Comparison of ENCODE assay signal across 8 cellular contexts in the genomic region with DNA sequence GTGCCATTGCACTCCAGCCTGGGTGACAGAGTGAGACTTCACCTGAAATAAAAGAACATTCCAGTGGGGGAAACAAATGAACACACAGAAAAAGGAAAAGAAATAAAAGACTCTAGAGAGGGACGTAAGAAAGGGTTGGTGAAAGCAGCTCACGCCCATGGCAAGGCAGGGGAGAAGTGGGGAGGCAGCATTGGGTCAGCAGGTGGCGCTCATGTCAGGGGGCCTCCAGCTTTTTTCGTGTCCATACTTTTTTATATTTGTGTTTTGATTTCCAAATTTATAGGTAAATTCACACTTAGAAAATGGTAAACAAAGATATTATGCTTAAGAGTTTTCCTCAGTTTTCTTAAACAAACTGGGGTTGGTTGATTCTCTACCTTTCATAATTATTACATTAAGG. TPM values are rescaled to one million over a fixed set of nuclear protein-coding genes. Genes with fewer than 3 reads are reported as not detected.
DNase-seq lines count a peak whose midpoint lies in the region; ATAC-seq, FAIRE-seq and TF ChIP-seq lines count a peak whose summit lies in the region.

No MANE protein-coding gene starts in this region.

- FAIRE-seq in RCC 7860 (lab: Jason Lieb, UNC) = no peak

- no peaks in the 10 kb centered on the region for H3K27me3 Mint-ChIP-seq in CD8-positive, alpha-beta T cell (ENCODE audit: low read depth)
- no peaks in the 10 kb centered on the region for H3K27me3 Mint-ChIP-seq in activated CD4-positive, alpha-beta memory T cell treated with anti-CD3 and anti-CD28 coated beads for 36 hours

- POLR2A ChIA-PET in CD8-positive, alpha-beta T cell (lab: Charles Lee) = no interaction called here
- POLR2A ChIA-PET in activated CD4-positive, alpha-beta memory T cell treated with anti-CD3 and anti-CD28 coated beads for 36 hours (lab: Charles Lee) = interaction anchor here (1.3 kb wide), 1 partner anchor 25 kb away, joined by 3 read pairs; no protein-coding TSS in a partner anchor

- 63% methylated on average over 4 of the region's 4 CpGs for WGBS in esophagus muscularis mucosa
- WGBS in psoas muscle, 3 donors = 63 to 81% (median 66%) methylated on average over 4 of the region's 4 CpGs

- H3K79me2 ChIP-seq in KMS-11 (ENCODE audit: insufficient read depth, low read depth) = no peaks in the 10 kb centered on the region

- intact Hi-C loops in CD8-positive, alpha-beta T cell (cut with DNase I, micrococcal nuclease) = loop anchor here in 1 of 2 experiments (10.0 kb wide), 1 partner anchor 349 kb away; no protein-coding TSS in a partner anchor
- intact Hi-C loops in activated CD4-positive, alpha-beta memory T cell treated with anti-CD3 and anti-CD28 coated beads for 36 hours (cut with micrococcal nuclease) = loop anchor here (1.0 kb wide), 1 partner anchor 384 kb away; no protein-coding TSS in a partner anchor
- intact Hi-C loops in esophagus muscularis mucosa (cut with DNase I) (loop anchor here (10.0 kb wide), 1 partner anchor 379 kb away; no protein-coding TSS in a partner anchor), psoas muscle (cut with DNase I) (no loop called here)

- H3K27ac Mint-ChIP-seq in CD8-positive, alpha-beta T cell = no peak overlapping the region
- no peak overlapping the region for H3K27ac Mint-ChIP-seq in activated CD4-positive, alpha-beta memory T cell treated with anti-CD3 and anti-CD28 coated beads for 36 hours

- H3K9ac ChIP-seq in KMS-11 = no peak overlapping the region

- H4K20me1 ChIP-seq in KMS-11 (ENCODE audit: insufficient read depth) = no peaks in the 10 kb centered on the region

- no peak overlapping the region for H3K4me3 Mint-ChIP-seq in CD8-positive, alpha-beta T cell
- no peak overlapping the region for H3K4me3 Mint-ChIP-seq in activated CD4-positive, alpha-beta memory T cell treated with anti-CD3 and anti-CD28 coated beads for 36 hours

- H3K4me1 ChIP-seq in CD8-positive, alpha-beta T cell (ENCODE audit: insufficient read depth, low read length) = no peaks in the 10 kb centered on the region
- H3K4me1 ChIP-seq in KMS-11 (ENCODE audit: low read depth, poor library complexity, severe bottlenecking) (no peaks in the 10 kb centered on the region), esophagus muscularis mucosa (peaks cover 0 to 23% (median 4%) of the 10 kb centered on the region in 4 donors), psoas muscle (peaks cover 6% of the 10 kb centered on the region)

- no peak for ATAC-seq in CD8-positive, alpha-beta T cell
- ATAC-seq in psoas muscle = no peak

- no peak overlapping the region for H3K4me2 ChIP-seq in KMS-11

- peaks cover 43% of the 10 kb centered on the region for H3K36me3 ChIP-seq in CD8-positive, alpha-beta T cell (ENCODE audit: insufficient read depth, low read length)
- H3K36me3 ChIP-seq in KMS-11 (ENCODE audit: insufficient read depth) (no peaks in the 10 kb centered on the region), esophagus muscularis mucosa (peaks cover 44 to 98% (median 88%) of the 10 kb centered on the region in 4 donors), psoas muscle (ENCODE audit: insufficient read depth in 1 of 2, low read depth in 1 of 2) (peaks cover 14 to 98% of the 10 kb centered on the region in 2 donors)

- H2AFZ ChIP-seq in KMS-11 (ENCODE audit: low read depth) = no peak overlapping the region

- DNase-seq in CD8-positive, alpha-beta T cell = peak in 6 of 7 experiments; percentile 5 to 52 (median 34)
- DNase-seq in activated CD4-positive, alpha-beta memory T cell treated with anti-CD3 and anti-CD28 coated beads for 36 hours = peak; percentile 63
- DNase-seq in esophagus muscularis mucosa (ENCODE audit: extremely low spot score) = no peak
- DNase-seq in psoas muscle = peak; percentile 50 to 64
- no peak for DNase-seq in NCI-H345 treated with DMSO at 0.1 percent for 48 hours (lab: John Stamatoyannopoulos, UW; ENCODE audit: unreplicated experiment)
- DNase-seq in RCC 7860 (ENCODE audit: low spot score) = no peak
- DNase-seq in NCI-H2081 (lab: John Stamatoyannopoulos, UW) = no peak

- no peak overlapping the region for H3K4me3 ChIP-seq in CD8-positive, alpha-beta T cell (ENCODE audit: low read depth, low read length)
- H3K4me3 ChIP-seq in KMS-11 (IDR thresholded peaks at IDR 0.05; ENCODE audit: insufficient read depth, low read depth, low read length) (no peak overlapping the region), esophagus muscularis mucosa (no peak overlapping the region), psoas muscle (no peak overlapping the region)

- peaks cover 85% of the 10 kb centered on the region for H3K36me3 Mint-ChIP-seq in CD8-positive, alpha-beta T cell
- peaks cover 46% of the 10 kb centered on the region for H3K36me3 Mint-ChIP-seq in activated CD4-positive, alpha-beta memory T cell treated with anti-CD3 and anti-CD28 coated beads for 36 hours

- TF ChIP-seq CTCF in CD8-positive, alpha-beta T cell (IDR thresholded peaks at IDR 0.05) = peak; percentile 37
- TF ChIP-seq CTCF in KMS-11 (conservative IDR thresholded peaks at IDR 0.05; ENCODE audit: low read depth, low read length) (peak; percentile 67), esophagus muscularis mucosa (IDR thresholded peaks at IDR 0.05) (peak; percentile 63 to 76 (median 67)), psoas muscle (IDR thresholded peaks at IDR 0.05) (peak; percentile 58)

- no peaks in the 10 kb centered on the region for H3K9me3 ChIP-seq in CD8-positive, alpha-beta T cell (ENCODE audit: low read length)
- H3K9me3 ChIP-seq in esophagus muscularis mucosa (no peaks in the 10 kb centered on the region), psoas muscle (no peaks in the 10 kb centered on the region)

- H3K27me3 ChIP-seq in CD8-positive, alpha-beta T cell (ENCODE audit: insufficient read depth, low read length) = no peaks in the 10 kb centered on the region
- H3K27me3 ChIP-seq in KMS-11 (ENCODE audit: insufficient read depth, low read depth) (no peaks in the 10 kb centered on the region), esophagus muscularis mucosa (no peaks in the 10 kb centered on the region), psoas muscle (ENCODE audit: insufficient read depth in 3 of 3, low read length in 2 of 3) (no peaks in the 10 kb centered on the region)

- CTCF ChIA-PET in CD8-positive, alpha-beta T cell (lab: Charles Lee) = interaction anchor here (0.7 to 9.6 kb wide), 10 partner anchors 8 to 392 kb away, joined by 3 to 80 read pairs (median 3); no protein-coding TSS in a partner anchor
- CTCF ChIA-PET in activated CD4-positive, alpha-beta memory T cell treated with anti-CD3 and anti-CD28 coated beads for 36 hours (lab: Charles Lee) = interaction anchor here (0.7 to 11.6 kb wide), 23 partner anchors 10 to 388 kb away, joined by 3 to 118 read pairs (median 3); no protein-coding TSS in a partner anchor

- peaks cover 6% of the 10 kb centered on the region for H3K4me1 Mint-ChIP-seq in CD8-positive, alpha-beta T cell (ENCODE audit: low read depth)
- no peaks in the 10 kb centered on the region for H3K4me1 Mint-ChIP-seq in activated CD4-positive, alpha-beta memory T cell treated with anti-CD3 and anti-CD28 coated beads for 36 hours (ENCODE audit: low read depth)

- no peaks in the 10 kb centered on the region for H3K9me3 Mint-ChIP-seq in CD8-positive, alpha-beta T cell
- H3K9me3 Mint-ChIP-seq in activated CD4-positive, alpha-beta memory T cell treated with anti-CD3 and anti-CD28 coated beads for 36 hours = no peaks in the 10 kb centered on the region

- H3K27ac ChIP-seq in CD8-positive, alpha-beta T cell (ENCODE audit: low read depth, low read length) = no peak overlapping the region
- H3K27ac ChIP-seq in KMS-11 (no peak overlapping the region), esophagus muscularis mucosa (replicated peaks in 1 of 4) (peak overlapping the region in 2 of 4 donors; percentile 14 to 25), psoas muscle (no peak overlapping the region)

- TF ChIP-seq EP300 in esophagus muscularis mucosa (IDR thresholded peaks at IDR 0.05) = no peak

- TF ChIP-seq POLR2A in esophagus muscularis mucosa (IDR thresholded peaks at IDR 0.05; ENCODE audit: low read depth) = no peak

RNA-seq across cellular contexts. Expression of gene VPS13D, which starts 45.5 kb away (rescaled TPM):
- total RNA-seq in CD8-positive, alpha-beta T cell = 10 to 100 TPM; 55.8 to 58.7 TPM
- total RNA-seq in activated CD4-positive, alpha-beta memory T cell treated with anti-CD3 and anti-CD28 coated beads for 36 hours = 10 to 100 TPM; 25.0 to 25.4 TPM
- total RNA-seq in esophagus muscularis mucosa = 10 to 100 TPM; 67.8 to 93.3 (median 85.4) TPM
- 10 to 100 TPM; 32.3 to 69.1 (median 51.1) TPM for total RNA-seq in psoas muscle
- 10 to 100 TPM; 19.9 to 45.3 (median 25.3) TPM for polyA plus RNA-seq in psoas muscle

Comparison
In these comparisons a context has a peak if more than half of its experiments do, and no peak if none do; other contexts are left out.
1. DNase-seq: peak in CD8-positive, alpha-beta T cell (6 of 7), activated CD4-positive, alpha-beta memory T cell treated with anti-CD3 and anti-CD28 coated beads for 36 hours (single experiment) and psoas muscle (2 of 2); none in esophagus muscularis mucosa (single experiment), NCI-H345 treated with DMSO at 0.1 percent for 48 hours (single experiment), RCC 7860 (single experiment) and NCI-H2081 (0 of 2).
2. intact Hi-C loops: an anchor here in activated CD4-positive, alpha-beta memory T cell treated with anti-CD3 and anti-CD28 coated beads for 36 hours (1.0 kb wide) and esophagus muscularis mucosa (10.0 kb wide); none called in psoas muscle.
3. Peak in every context shown above with its lines, with median percentiles within 50 percentile points of each other: CTCF ChIP-seq.